Comparison of ENCODE assay signal across 1 cellular context in genomic region chr6:63635563-63636515, GRCh38.
A peak's percentile ranks its signal among the peaks of the same experiment; 100 is the strongest.
TF ChIP-seq lines count a peak whose summit lies in the region.

A gene with protein sequence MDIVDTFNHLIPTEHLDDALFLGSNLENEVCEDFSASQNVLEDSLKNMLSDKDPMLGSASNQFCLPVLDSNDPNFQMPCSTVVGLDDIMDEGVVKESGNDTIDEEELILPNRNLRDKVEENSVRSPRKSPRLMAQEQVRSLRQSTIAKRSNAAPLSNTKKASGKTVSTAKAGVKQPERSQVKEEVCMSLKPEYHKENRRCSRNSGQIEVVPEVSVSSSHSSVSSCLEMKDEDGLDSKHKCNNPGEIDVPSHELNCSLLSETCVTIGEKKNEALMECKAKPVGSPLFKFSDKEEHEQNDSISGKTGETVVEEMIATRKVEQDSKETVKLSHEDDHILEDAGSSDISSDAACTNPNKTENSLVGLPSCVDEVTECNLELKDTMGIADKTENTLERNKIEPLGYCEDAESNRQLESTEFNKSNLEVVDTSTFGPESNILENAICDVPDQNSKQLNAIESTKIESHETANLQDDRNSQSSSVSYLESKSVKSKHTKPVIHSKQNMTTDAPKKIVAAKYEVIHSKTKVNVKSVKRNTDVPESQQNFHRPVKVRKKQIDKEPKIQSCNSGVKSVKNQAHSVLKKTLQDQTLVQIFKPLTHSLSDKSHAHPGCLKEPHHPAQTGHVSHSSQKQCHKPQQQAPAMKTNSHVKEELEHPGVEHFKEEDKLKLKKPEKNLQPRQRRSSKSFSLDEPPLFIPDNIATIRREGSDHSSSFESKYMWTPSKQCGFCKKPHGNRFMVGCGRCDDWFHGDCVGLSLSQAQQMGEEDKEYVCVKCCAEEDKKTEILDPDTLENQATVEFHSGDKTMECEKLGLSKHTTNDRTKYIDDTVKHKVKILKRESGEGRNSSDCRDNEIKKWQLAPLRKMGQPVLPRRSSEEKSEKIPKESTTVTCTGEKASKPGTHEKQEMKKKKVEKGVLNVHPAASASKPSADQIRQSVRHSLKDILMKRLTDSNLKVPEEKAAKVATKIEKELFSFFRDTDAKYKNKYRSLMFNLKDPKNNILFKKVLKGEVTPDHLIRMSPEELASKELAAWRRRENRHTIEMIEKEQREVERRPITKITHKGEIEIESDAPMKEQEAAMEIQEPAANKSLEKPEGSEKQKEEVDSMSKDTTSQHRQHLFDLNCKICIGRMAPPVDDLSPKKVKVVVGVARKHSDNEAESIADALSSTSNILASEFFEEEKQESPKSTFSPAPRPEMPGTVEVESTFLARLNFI (N-terminal part only) (plus strand): TSS chr6:63635802. CDS start chr6:63646552, 10,750 bp downstream.

TF ChIP-seq in A549, 52 proteins besides CTCF, POLR2A, EP300 and RAD21 (continued from another document):
- TF ChIP-seq, protein P1, sequence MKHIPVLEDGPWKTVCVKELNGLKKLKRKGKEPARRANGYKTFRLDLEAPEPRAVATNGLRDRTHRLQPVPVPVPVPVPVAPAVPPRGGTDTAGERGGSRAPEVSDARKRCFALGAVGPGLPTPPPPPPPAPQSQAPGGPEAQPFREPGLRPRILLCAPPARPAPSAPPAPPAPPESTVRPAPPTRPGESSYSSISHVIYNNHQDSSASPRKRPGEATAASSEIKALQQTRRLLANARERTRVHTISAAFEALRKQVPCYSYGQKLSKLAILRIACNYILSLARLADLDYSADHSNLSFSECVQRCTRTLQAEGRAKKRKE (CRISPR knock-in tag; IDR thresholded peaks at IDR 0.05; ENCODE audit: low read depth) = 0 out of 2 replicates have a peak, but pooled peaks have one; percentile 18
- TF ChIP-seq PHF8 (IDR thresholded peaks at IDR 0.05; ENCODE audit: borderline replicate concordance, low read depth) = peak; percentile 74; the same call in 1 of the 2 replicates
- no peak for TF ChIP-seq NFE2L2 (conservative IDR thresholded peaks at IDR 0.05; ENCODE audit: low read length)
- TF ChIP-seq, protein P2, sequence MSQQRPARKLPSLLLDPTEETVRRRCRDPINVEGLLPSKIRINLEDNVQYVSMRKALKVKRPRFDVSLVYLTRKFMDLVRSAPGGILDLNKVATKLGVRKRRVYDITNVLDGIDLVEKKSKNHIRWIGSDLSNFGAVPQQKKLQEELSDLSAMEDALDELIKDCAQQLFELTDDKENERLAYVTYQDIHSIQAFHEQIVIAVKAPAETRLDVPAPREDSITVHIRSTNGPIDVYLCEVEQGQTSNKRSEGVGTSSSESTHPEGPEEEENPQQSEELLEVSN (IDR thresholded peaks at IDR 0.05; ENCODE audit: borderline replicate concordance, low read depth) = peak; percentile 76; the same call in 1 of the 2 replicates
- no peak for TF ChIP-seq PBX3 (IDR thresholded peaks at IDR 0.05)
